9 cellular contexts compared by ENCODE assay signal in genomic region chr6:107491059-107491609, GRCh38. TPM values are rescaled to one million over a fixed set of nuclear protein-coding genes. Genes with fewer than 3 reads are reported as not detected.
A peak's percentile ranks its signal among the peaks of the same experiment; 100 is the strongest.
DNase-seq lines count a peak whose midpoint lies in the region; ATAC-seq and TF ChIP-seq lines count a peak whose summit lies in the region.
"Had no signal": no experiment of that assay in that cellular context is flagged by ENCODE, and none has a peak within 500 bp of the region (broad histone marks: within the 10 kb centered on the region; RNA-seq: fewer than 3 reads in every experiment).

No MANE protein-coding gene starts in this region.

- H3K27me3 ChIP-seq in naive thymus-derived CD4-positive, alpha-beta T cell (ENCODE audit: control insufficient read depth in 2 of 2, insufficient read depth in 2 of 2, low read length in 2 of 2) = peaks cover 18 to 23% of the 10 kb centered on the region in 2 donors

- DNase-seq in AG09309 (ENCODE audit: low read depth) = no peak
- DNase-seq in activated CD4-positive, alpha-beta T cell treated with anti-CD3 and anti-CD28 coated beads, Interleukin-2, amount 50 U/mL, for 48 hours = peak; percentile 3 to 14
- peak; percentile 63 for DNase-seq in fibroblast of pulmonary artery (ENCODE audit: low read depth)
- peak in 4 of 9 donors; percentile 1 to 29 (median 8) for DNase-seq in naive thymus-derived CD4-positive, alpha-beta T cell

- H3K36me3 Mint-ChIP-seq in naive thymus-derived CD4-positive, alpha-beta T cell = peaks cover 0 to 5% (median 0%) of the 10 kb centered on the region in 5 donors

- no peaks in the 10 kb centered on the region for H3K36me3 ChIP-seq in HEK293 (ENCODE audit: control insufficient read depth in 2 of 2, insufficient read depth in 1 of 2, low read length in 2 of 2)
- H3K36me3 ChIP-seq in naive thymus-derived CD4-positive, alpha-beta T cell (ENCODE audit: control insufficient read depth in 2 of 3, insufficient read depth in 3 of 3, low read length in 3 of 3) = no peaks in the 10 kb centered on the region
- H3K36me3 ChIP-seq: neutrophil had no signal

- peak overlapping the region; percentile 80 to 95 (median 86) for H3K4me3 Mint-ChIP-seq in naive thymus-derived CD4-positive, alpha-beta T cell

- peaks cover 11 to 22% (median 20%) of the 10 kb centered on the region in 7 donors for H3K4me1 Mint-ChIP-seq in naive thymus-derived CD4-positive, alpha-beta T cell

- H3K4me1 ChIP-seq in HEK293 (ENCODE audit: control insufficient read depth, insufficient read depth, low read length) = peaks cover 36% of the 10 kb centered on the region
- peaks cover 9 to 15% of the 10 kb centered on the region in 2 donors for H3K4me1 ChIP-seq in naive thymus-derived CD4-positive, alpha-beta T cell (ENCODE audit: control insufficient read depth in 2 of 2, insufficient read depth in 2 of 2, low read length in 2 of 2)

- H3K27ac ChIP-seq in HEK293 (ENCODE audit: extremely low read depth, low read depth, low read length) = peak overlapping the region; percentile 94
- no peak overlapping the region for H3K27ac ChIP-seq in naive thymus-derived CD4-positive, alpha-beta T cell (ENCODE audit: low read depth, low read length)
- H3K27ac ChIP-seq: neutrophil had no signal

- POLR2A ChIA-PET in HEK293 (lab: Yijun Ruan, JAX) = interaction anchor here (1.0 to 9.4 kb wide), 6 partner anchors 13 to 173 kb away, joined by 3 to 104 read pairs (median 6); partner anchors contain the start of gene PDSS2
- POLR2A ChIA-PET in naive thymus-derived CD4-positive, alpha-beta T cell (lab: Charles Lee) = no interaction called here

- ATAC-seq in naive thymus-derived CD4-positive, alpha-beta T cell = peak; percentile 7
- ATAC-seq in HG03175 (IDR thresholded peaks at IDR 0.05; ENCODE audit: unreplicated experiment) (no peak), HG03095 (IDR thresholded peaks at IDR 0.05; ENCODE audit: unreplicated experiment) (no peak), GM19324 (IDR thresholded peaks at IDR 0.05; ENCODE audit: low FRiP score, unreplicated experiment) (no peak)

- TF ChIP-seq CTCF in AG09309 (IDR thresholded peaks at IDR 0.05; ENCODE audit: control insufficient read depth, insufficient read depth, low read depth, low read length, missing control alignments) (no peak), HEK293 (tag by site-specific recombination; IDR thresholded peaks at IDR 0.05) (0 out of 2 replicates have a peak, but pooled peaks have one; percentile 17), fibroblast of pulmonary artery (IDR thresholded peaks at IDR 0.05; ENCODE audit: low read length, missing control alignments) (no peak)

- peak overlapping the region in 1 of 9 donors; percentile 29 for H3K27ac Mint-ChIP-seq in naive thymus-derived CD4-positive, alpha-beta T cell

- peaks cover 0 to 2% (median 0%) of the 10 kb centered on the region in 11 donors for H3K9me3 Mint-ChIP-seq in naive thymus-derived CD4-positive, alpha-beta T cell

- intact Hi-C loops in naive thymus-derived CD4-positive, alpha-beta T cell (cut with micrococcal nuclease) = loop anchor here (5.0 to 10.0 kb wide), 2 partner anchors 164 to 166 kb away; no protein-coding TSS in a partner anchor

- peak overlapping the region; percentile 62 for H3K4me3 ChIP-seq in AG09309 (ENCODE audit: control insufficient read depth, low read depth, low read length)
- H3K4me3 ChIP-seq in HEK293 (ENCODE audit: low read depth, low read length) = peak overlapping the region; percentile 88
- peak overlapping the region; percentile 80 for H3K4me3 ChIP-seq in fibroblast of pulmonary artery (replicated peaks; ENCODE audit: low read depth, low read length)
- peak overlapping the region; percentile 59 for H3K4me3 ChIP-seq in naive thymus-derived CD4-positive, alpha-beta T cell (ENCODE audit: low read length)

- CTCF ChIA-PET in HEK293 (lab: Yijun Ruan, JAX) = interaction anchor here (0.6 to 4.7 kb wide), 7 partner anchors 13 to 306 kb away, joined by 3 to 21 read pairs (median 4); partner anchors contain the start of gene PDSS2
- CTCF ChIA-PET in naive thymus-derived CD4-positive, alpha-beta T cell (lab: Charles Lee) = no interaction called here

- H3K27me3 Mint-ChIP-seq in naive thymus-derived CD4-positive, alpha-beta T cell = peaks cover 33 to 53% (median 47%) of the 10 kb centered on the region in 5 donors

- no peaks in the 10 kb centered on the region for H3K9me3 ChIP-seq in HEK293 (ENCODE audit: control insufficient read depth, insufficient read depth, low read depth, low read length)
- no peaks in the 10 kb centered on the region for H3K9me3 ChIP-seq in naive thymus-derived CD4-positive, alpha-beta T cell (ENCODE audit: control insufficient read depth in 2 of 3, low read length in 3 of 3)
- H3K9me3 ChIP-seq: neutrophil had no signal

TF ChIP-seq in HEK293, 187 proteins besides CTCF, POLR2A, EP300 and RAD21 (continues in another document):
- TF ChIP-seq ZSCAN5A (tag by site-specific recombination; IDR thresholded peaks at IDR 0.05) (no peak), ZNF600 (tag by site-specific recombination; IDR thresholded peaks at IDR 0.05) (peak; percentile 69), PATZ1 (tag by site-specific recombination; IDR thresholded peaks at IDR 0.05) (peak; percentile 67), ZFHX2 (tag by site-specific recombination; conservative IDR thresholded peaks at IDR 0.05) (peak; percentile 68), ZNF26 (tag by site-specific recombination; IDR thresholded peaks at IDR 0.05) (no peak), ZBTB21 (tag by site-specific recombination; IDR thresholded peaks at IDR 0.05) (no peak), HOXA7 (CRISPR knock-in tag; IDR thresholded peaks at IDR 0.05; ENCODE audit: borderline replicate concordance) (no peak), ZNF302 (tag by site-specific recombination; IDR thresholded peaks at IDR 0.05; ENCODE audit: low read depth) (no peak), ZNF488 (tag by site-specific recombination; IDR thresholded peaks at IDR 0.05) (no peak), SP7 (tag by site-specific recombination; IDR thresholded peaks at IDR 0.05) (peak; percentile 42; the same call in 1 of the 2 replicates), ZNF654 (tag by site-specific recombination; IDR thresholded peaks at IDR 0.05; ENCODE audit: low read depth) (no peak), ZNF211 (tag by site-specific recombination; IDR thresholded peaks at IDR 0.05; ENCODE audit: low read depth) (no peak), RBAK (tag by site-specific recombination; IDR thresholded peaks at IDR 0.05) (no peak), ZNF174 (tag by site-specific recombination; IDR thresholded peaks at IDR 0.05) (no peak)

RNA-seq across cellular contexts. Expression of gene SOBP, which starts 1.2 kb away (rescaled TPM):
- under 1 TPM in 2 of 5 experiments, not detected in 3; 0.08 to 0.15 TPM for total RNA-seq in naive thymus-derived CD4-positive, alpha-beta T cell
- polyA plus RNA-seq in naive thymus-derived CD4-positive, alpha-beta T cell = not detected

RNA-seq across cellular contexts. Expression of gene PDSS2, which starts 31.8 kb away (rescaled TPM):
- total RNA-seq in naive thymus-derived CD4-positive, alpha-beta T cell = 10 to 100 TPM; 12.0 to 15.3 (median 12.1) TPM
- polyA plus RNA-seq in naive thymus-derived CD4-positive, alpha-beta T cell = 10 to 100 TPM; 14.0 to 16.6 TPM
